ENCODE assay signal across 21 cellular contexts in the genomic region with DNA sequence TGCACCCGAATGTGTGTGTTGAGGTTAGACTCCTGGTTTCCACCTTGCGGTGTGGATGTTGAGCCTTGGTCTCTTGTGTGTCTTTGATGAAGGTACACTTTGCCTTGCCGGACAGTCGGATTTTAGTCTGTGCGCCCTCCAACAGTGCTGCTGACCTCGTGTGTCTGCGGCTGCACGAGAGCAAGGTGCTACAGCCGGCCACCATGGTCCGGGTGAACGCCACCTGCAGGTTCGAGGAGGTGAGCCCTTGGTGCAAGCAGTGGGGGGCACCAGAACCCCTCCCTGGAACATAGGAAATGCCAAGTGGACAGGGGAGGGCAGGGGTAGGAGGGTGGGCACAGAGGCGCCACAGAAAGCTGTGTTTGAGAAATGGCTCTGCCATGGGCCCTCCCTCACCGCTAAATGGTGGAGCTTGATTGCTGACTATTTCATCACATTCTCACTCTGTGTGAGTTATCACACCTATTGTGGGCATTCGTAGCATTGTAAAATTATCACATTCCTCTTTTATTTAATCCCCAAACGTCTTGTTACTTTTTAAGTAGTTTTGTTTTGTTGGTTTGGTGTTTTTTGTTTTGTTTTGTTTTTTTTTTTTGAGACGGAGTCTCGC. TPM values are rescaled to one million over a fixed set of nuclear protein-coding genes. Genes with fewer than 3 reads are reported as not detected.
DNase-seq lines count a peak whose midpoint lies in the region; ATAC-seq and TF ChIP-seq lines count a peak whose summit lies in the region.
"Had no signal": no experiment of that assay in that cellular context is flagged by ENCODE, and none has a peak within 500 bp of the region (broad histone marks: within the 10 kb centered on the region; RNA-seq: fewer than 3 reads in every experiment).

No MANE protein-coding gene starts in this region.

- no peaks in the 10 kb centered on the region for H3K27me3 ChIP-seq in endodermal cell (ENCODE audit: control insufficient read depth, insufficient read depth, low read length, poor library complexity, severe bottlenecking)
- H3K27me3 ChIP-seq in SJCRH30 = no peaks in the 10 kb centered on the region; the same call in 1 of the 2 replicates
- H3K27me3 ChIP-seq: BLaER1 had no signal

- no peak overlapping the region for H3K4me3 Mint-ChIP-seq in endodermal cell
- H3K4me3 Mint-ChIP-seq: CD8-positive, alpha-beta memory T cell; T-cell had no signal

- peak; percentile 35 for TF ChIP-seq CTCF in endodermal cell (conservative IDR thresholded peaks at IDR 0.05)

- WGBS in endodermal cell (ENCODE audit: insufficient coverage in 1 of 2, insufficient read length in 1 of 2), 2 experiments = 85% methylated on average over 11 to 18 of the region's 18 CpGs

- peaks cover 1% of the 10 kb centered on the region for H3K27me3 Mint-ChIP-seq in endodermal cell (ENCODE audit: insufficient read depth)

- H3K36me3 Mint-ChIP-seq in endodermal cell (ENCODE audit: low read depth) = no peaks in the 10 kb centered on the region
- H3K36me3 Mint-ChIP-seq: CD8-positive, alpha-beta memory T cell; T-cell had no signal

- H3K36me3 ChIP-seq in endodermal cell (ENCODE audit: control insufficient read depth, insufficient read depth, low read length) (no peaks in the 10 kb centered on the region), SJCRH30 (no peaks in the 10 kb centered on the region)
- H3K36me3 ChIP-seq: BLaER1 had no signal

- H3K4me3 ChIP-seq in endodermal cell (ENCODE audit: low read length) (no peak overlapping the region), SJCRH30 (no peak overlapping the region)
- H3K4me3 ChIP-seq: BLaER1 had no signal

- ATAC-seq in HG02870 (IDR thresholded peaks at IDR 0.05; ENCODE audit: unreplicated experiment) = no peak
- ATAC-seq: Panc1, T-cell had no signal

- peaks cover 6% of the 10 kb centered on the region for H3K4me1 Mint-ChIP-seq in endodermal cell

- H3K9ac ChIP-seq in endodermal cell (ENCODE audit: extremely low read depth, low read length, poor library complexity, severe bottlenecking) = no peak overlapping the region
- H3K9ac ChIP-seq: BLaER1, SK-N-SH had no signal

- H3K27ac ChIP-seq in endodermal cell (ENCODE audit: low read depth, low read length) (no peak overlapping the region), SJCRH30 (no peak overlapping the region)
- H3K27ac ChIP-seq: BLaER1 had no signal

- H3K4me1 ChIP-seq in endodermal cell (ENCODE audit: control insufficient read depth, insufficient read depth, low read length) (peaks cover 7% of the 10 kb centered on the region), SJCRH30 (no peaks in the 10 kb centered on the region)

- peaks cover 2% of the 10 kb centered on the region for H3K9me3 Mint-ChIP-seq in endodermal cell
- H3K9me3 Mint-ChIP-seq: CD8-positive, alpha-beta memory T cell; T-cell had no signal

- H3K9me3 ChIP-seq in endodermal cell (ENCODE audit: control insufficient read depth, low read length) (no peaks in the 10 kb centered on the region), SJCRH30 (replicated peaks) (no peaks in the 10 kb centered on the region)
- H3K9me3 ChIP-seq: BLaER1, SK-N-SH had no signal

- peak; percentile 26 for DNase-seq in NCI-H748 (lab: John Stamatoyannopoulos, UW; ENCODE audit: unreplicated experiment)
- DNase-seq in NCI-H748 treated with DMSO at 0.1 percent for 48 hours (lab: John Stamatoyannopoulos, UW) = no peak
- peak; percentile 25 for DNase-seq in MV-4-11 (lab: John Stamatoyannopoulos, UW)
- DNase-seq in endodermal cell = peak; percentile 58
- DNase-seq in posterior vena cava (ENCODE audit: low spot score) = peak; percentile 64
- DNase-seq in SJCRH30 = no peak
- DNase-seq in activated T-cell treated with anti-CD3 and anti-CD28 coated beads, Interleukin-2, amount 50 U/mL, for 1 hour = no peak
- DNase-seq: 8988T; CD8-positive, alpha-beta memory T cell; Karpas-422; MM.1S; NCI-H1417; NCI-H187 treated with DMSO at 0.1 percent for 48 hours; NCI-H69; Right ventricle myocardium superior; SK-N-SH; T-cell had no signal

- intact Hi-C loops in posterior vena cava (cut with DNase I) = no loop called here

- no peak overlapping the region for H3K27ac Mint-ChIP-seq in endodermal cell
- H3K27ac Mint-ChIP-seq: CD8-positive, alpha-beta memory T cell; T-cell had no signal

RNA-seq across cellular contexts. Expression of a gene that starts 26.4 kb away (rescaled TPM):
- total RNA-seq in endodermal cell = 10 to 100 TPM in 1 of 2 donors, 1 to 10 TPM in 1; 8.8 to 11.2 TPM
- 1.6 TPM for polyA plus RNA-seq in endodermal cell (2013, experiment 1 of 2)
- 1.4 TPM for polyA plus RNA-seq in endodermal cell (2013, experiment 2 of 2)
- total RNA-seq in posterior vena cava = under 1 TPM; 0.19 to 0.23 TPM
- total RNA-seq in SJCRH30 (2014; rRNA removed; shearing (Covaris generic)) = not detected in 2 replicates
- polyA plus RNA-seq: CD8-positive, alpha-beta memory T cell had no signal

RNA-seq across cellular contexts. Expression of a gene that starts 41.6 kb away (rescaled TPM):
- total RNA-seq in endodermal cell (10 to 100 TPM; 49.6 to 56.4 TPM), posterior vena cava (10 to 100 TPM; 18.3 to 20.5 TPM)
- 34.2 TPM for polyA plus RNA-seq in endodermal cell (2013, experiment 1 of 2)
- 30.6 TPM for polyA plus RNA-seq in endodermal cell (2013, experiment 2 of 2)
- total RNA-seq in SJCRH30 (2014; rRNA removed; shearing (Covaris generic)) = 38.7 and 39.1 TPM in 2 replicates

RNA-seq across cellular contexts. Expression of a gene that starts 54.3 kb away (rescaled TPM):
- total RNA-seq in endodermal cell (under 1 TPM in 1 of 2 donors, not detected in 1; 0.31 TPM), posterior vena cava (under 1 TPM; 0.43 to 0.56 TPM)
- 0.14 TPM for polyA plus RNA-seq in endodermal cell (2013, experiment 1 of 2)
- not detected for polyA plus RNA-seq in endodermal cell (2013, experiment 2 of 2)
- not detected in 2 replicates for total RNA-seq in SJCRH30 (2014; rRNA removed; shearing (Covaris generic))
- total RNA-seq: CD8-positive, alpha-beta memory T cell; Right ventricle myocardium superior had no signal
- polyA plus RNA-seq: CD8-positive, alpha-beta memory T cell had no signal

RNA-seq across cellular contexts. Expression of a gene that starts 56.7 kb away (rescaled TPM):
- 10 to 100 TPM; 22.2 to 22.9 TPM for total RNA-seq in endodermal cell
- polyA plus RNA-seq in endodermal cell (2013, experiment 1 of 2) = 17.4 TPM
- 17.2 TPM for polyA plus RNA-seq in endodermal cell (2013, experiment 2 of 2)
- 10 to 100 TPM; 10.8 to 11.9 TPM for total RNA-seq in posterior vena cava
- 15.4 and 16.4 TPM in 2 replicates for total RNA-seq in SJCRH30 (2014; rRNA removed; shearing (Covaris generic))

RNA-seq across cellular contexts. Expression of a gene that starts 58.9 kb away (rescaled TPM):
- total RNA-seq in endodermal cell (under 1 TPM in 1 of 2 donors, not detected in 1; 0.18 TPM), posterior vena cava (under 1 TPM; 0.19 to 0.28 TPM)
- 1.8 TPM for polyA plus RNA-seq in endodermal cell (2013, experiment 1 of 2)
- polyA plus RNA-seq in endodermal cell (2013, experiment 2 of 2) = 2.2 TPM
- total RNA-seq in SJCRH30 (2014; rRNA removed; shearing (Covaris generic)) = 0.04 and 0.18 TPM in 2 replicates
- total RNA-seq: Daoy had no signal
- polyA plus RNA-seq: SK-N-SH had no signal

Comparison
In these comparisons a context has a peak if more than half of its experiments do, and no peak if none do; other contexts are left out.
1. DNase-seq: peak in NCI-H748 (single experiment), MV-4-11 (single experiment), endodermal cell (single experiment) and posterior vena cava (single experiment); none in NCI-H748 treated with DMSO at 0.1 percent for 48 hours (single experiment), SJCRH30 (0 of 2) and activated T-cell treated with anti-CD3 and anti-CD28 coated beads, Interleukin-2, amount 50 U/mL, for 1 hour (single experiment).